Comparison of ENCODE assay signal across 19 cellular contexts in the genomic region with DNA sequence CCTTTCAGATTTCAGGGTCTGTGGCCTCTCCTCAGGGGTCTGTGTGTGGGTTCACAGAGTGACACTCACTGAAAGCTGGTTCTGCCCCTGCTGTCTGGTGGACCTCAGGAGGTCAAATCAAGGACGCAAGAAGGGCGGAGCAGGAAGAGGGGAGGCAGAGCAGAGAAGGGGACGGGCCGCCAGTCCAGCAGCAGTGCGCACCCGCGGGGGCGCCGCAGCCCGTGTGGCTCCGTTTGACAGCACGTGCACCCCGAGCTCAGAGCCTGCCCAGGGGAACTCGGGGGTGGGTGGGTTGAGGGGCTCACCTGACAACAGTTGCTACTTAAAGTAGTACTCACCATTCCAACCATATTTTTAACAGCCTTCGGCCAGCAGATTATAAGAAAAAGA.
DNase-seq lines count a peak whose midpoint lies in the region; ATAC-seq and TF ChIP-seq lines count a peak whose summit lies in the region.
"Had no signal": no experiment of that assay in that cellular context is flagged by ENCODE, and none has a peak within 500 bp of the region (broad histone marks: within the 10 kb centered on the region; RNA-seq: fewer than 3 reads in every experiment).

No MANE protein-coding gene starts in this region.

- no peaks in the 10 kb centered on the region for H3K9me3 Mint-ChIP-seq in activated T-helper 1 cell treated with anti-CD3 and anti-CD28 coated beads, Interleukin-12 subunit alpha, Interleukin-12 subunit beta, Interleukin-2, Interleukin-4 antibody, amounts not matched to agents 30 ng/mL and 10 ng/mL and 1 ng/mL, durations not matched to agents 14 hours and 24 hours and 36 hours
- H3K9me3 Mint-ChIP-seq: activated naive CD4-positive, alpha-beta T cell treated with anti-CD3 and anti-CD28 coated beads for 36 hours; effector memory CD8-positive, alpha-beta T cell; nephron progenitor cell; type B pancreatic cell had no signal

- ATAC-seq in heart right ventricle (peak in 4 of 8 donors; percentile 11 to 26 (median 20)), gastrocnemius medialis (no peak), HG03342 (IDR thresholded peaks at IDR 0.05; ENCODE audit: unreplicated experiment) (no peak), GM21529 (IDR thresholded peaks at IDR 0.05; ENCODE audit: unreplicated experiment) (no peak)
- ATAC-seq: effector memory CD8-positive, alpha-beta T cell had no signal

- H3K27me3 ChIP-seq in BLaER1 (no peaks in the 10 kb centered on the region), heart right ventricle (no peaks in the 10 kb centered on the region), gastrocnemius medialis (no peaks in the 10 kb centered on the region)
- H3K27me3 ChIP-seq: breast epithelium, foreskin keratinocyte had no signal

- TF ChIP-seq POLR2A in gastrocnemius medialis (IDR thresholded peaks at IDR 0.05), result no peak

- H3K4me1 ChIP-seq in BLaER1 (peaks cover 34% of the 10 kb centered on the region), heart right ventricle (peaks cover 0 to 31% (median 17%) of the 10 kb centered on the region in 9 donors), gastrocnemius medialis (peaks cover 9 to 12% of the 10 kb centered on the region in 2 donors)
- H3K4me1 ChIP-seq: breast epithelium, foreskin keratinocyte had no signal

- H3K9me3 ChIP-seq in BLaER1 (no peaks in the 10 kb centered on the region), heart right ventricle (no peaks in the 10 kb centered on the region), gastrocnemius medialis (no peaks in the 10 kb centered on the region)
- H3K9me3 ChIP-seq: breast epithelium had no signal

- no peak overlapping the region for H3K4me3 ChIP-seq in BLaER1
- peak overlapping the region in 5 of 10 donors; percentile 0 to 27 (median 11) for H3K4me3 ChIP-seq in heart right ventricle
- no peak overlapping the region for H3K4me3 ChIP-seq in gastrocnemius medialis
- H3K4me3 ChIP-seq: breast epithelium had no signal

- in situ Hi-C loops in gastrocnemius medialis (cut with MboI; ENCODE audit: low sequenced_read_pairs in 4 of 4), result no loop called here

- H3K9ac ChIP-seq in BLaER1, result no peak overlapping the region

- intact Hi-C loops in activated T-helper 1 cell treated with anti-CD3 and anti-CD28 coated beads, Interleukin-12 subunit alpha, Interleukin-12 subunit beta, Interleukin-2, Interleukin-4 antibody, amounts not matched to agents 30 ng/mL and 10 ng/mL and 1 ng/mL, durations not matched to agents 14 hours and 24 hours and 36 hours (cut with micrococcal nuclease), result no loop called here
- intact Hi-C loops in heart right ventricle (cut with DNase I), result loop anchor here in 4 of 10 donors (5.0 kb wide), 2 partner anchors 73 to 103 kb away; partner anchors contain the start of gene PITPNB (in 3 of the 4)
- intact Hi-C loops in gastrocnemius medialis (cut with DNase I; ENCODE audit: low total_unique reads), result loop anchor here (5.0 kb wide), 1 partner anchor 68 kb away; no protein-coding TSS in a partner anchor

- peak overlapping the region; percentile 70 for H3K27ac Mint-ChIP-seq in activated T-helper 1 cell treated with anti-CD3 and anti-CD28 coated beads, Interleukin-12 subunit alpha, Interleukin-12 subunit beta, Interleukin-2, Interleukin-4 antibody, amounts not matched to agents 30 ng/mL and 10 ng/mL and 1 ng/mL, durations not matched to agents 14 hours and 24 hours and 36 hours
- H3K27ac Mint-ChIP-seq: activated naive CD4-positive, alpha-beta T cell treated with anti-CD3 and anti-CD28 coated beads for 36 hours; effector memory CD8-positive, alpha-beta T cell; nephron progenitor cell; type B pancreatic cell had no signal

- H3K4me3 Mint-ChIP-seq in activated T-helper 1 cell treated with anti-CD3 and anti-CD28 coated beads, Interleukin-12 subunit alpha, Interleukin-12 subunit beta, Interleukin-2, Interleukin-4 antibody, amounts not matched to agents 30 ng/mL and 10 ng/mL and 1 ng/mL, durations not matched to agents 14 hours and 24 hours and 36 hours, result no peak overlapping the region
- H3K4me3 Mint-ChIP-seq: activated naive CD4-positive, alpha-beta T cell treated with anti-CD3 and anti-CD28 coated beads for 36 hours; effector memory CD8-positive, alpha-beta T cell; nephron progenitor cell; type B pancreatic cell had no signal

- 67 to 84% methylated on average over 15 of the region's 15 CpGs for WGBS in heart right ventricle, 2 donors

- no peak for DNase-seq in activated T-helper 1 cell treated with anti-CD3 and anti-CD28 coated beads, Interleukin-12 subunit alpha, Interleukin-12 subunit beta, Interleukin-2, Interleukin-4 antibody, amounts not matched to agents 30 ng/mL and 10 ng/mL and 1 ng/mL, durations not matched to agents 14 hours and 24 hours and 36 hours (ENCODE audit: low spot score)
- DNase-seq in heart right ventricle (no peak), gastrocnemius medialis (no peak), pons (ENCODE audit: low spot score) (no peak)
- no peak for DNase-seq in stimulated activated CD4-positive, alpha-beta T cell treated with anti-CD3 and anti-CD28 coated beads, Interleukin-12 subunit alpha, Interleukin-12 subunit beta, amount 100 ng/mL, for 4 hours
- DNase-seq: activated naive CD4-positive, alpha-beta T cell treated with anti-CD3 and anti-CD28 coated beads for 36 hours; effector memory CD8-positive, alpha-beta T cell; foreskin keratinocyte; GF-D8; MM.1S; NCI-H2029; NCI-H526 treated with DMSO at 0.1 percent for 48 hours; stimulated activated CD4-positive, alpha-beta T cell treated with anti-CD3 and anti-CD28 coated beads, Interleukin-2, amount 100 ng/mL, for 48 hours had no signal

- H3K27ac ChIP-seq in BLaER1 (no peak overlapping the region), heart right ventricle (peak overlapping the region in 9 of 10 donors; percentile 19 to 73 (median 50)), gastrocnemius medialis (peak overlapping the region; percentile 61 to 75 (median 72))
- H3K27ac ChIP-seq: foreskin keratinocyte had no signal

- no peaks in the 10 kb centered on the region for H3K27me3 Mint-ChIP-seq in activated T-helper 1 cell treated with anti-CD3 and anti-CD28 coated beads, Interleukin-12 subunit alpha, Interleukin-12 subunit beta, Interleukin-2, Interleukin-4 antibody, amounts not matched to agents 30 ng/mL and 10 ng/mL and 1 ng/mL, durations not matched to agents 14 hours and 24 hours and 36 hours (ENCODE audit: insufficient read depth)
- H3K27me3 Mint-ChIP-seq: effector memory CD8-positive, alpha-beta T cell; type B pancreatic cell had no signal

- peak overlapping the region; percentile 31; the same call in 1 of the 2 replicates for H3K4me2 ChIP-seq in BLaER1

- H3K4me1 Mint-ChIP-seq in activated T-helper 1 cell treated with anti-CD3 and anti-CD28 coated beads, Interleukin-12 subunit alpha, Interleukin-12 subunit beta, Interleukin-2, Interleukin-4 antibody, amounts not matched to agents 30 ng/mL and 10 ng/mL and 1 ng/mL, durations not matched to agents 14 hours and 24 hours and 36 hours (ENCODE audit: low read depth), result no peaks in the 10 kb centered on the region

- H3K36me3 Mint-ChIP-seq in activated T-helper 1 cell treated with anti-CD3 and anti-CD28 coated beads, Interleukin-12 subunit alpha, Interleukin-12 subunit beta, Interleukin-2, Interleukin-4 antibody, amounts not matched to agents 30 ng/mL and 10 ng/mL and 1 ng/mL, durations not matched to agents 14 hours and 24 hours and 36 hours (ENCODE audit: low read depth), result no peaks in the 10 kb centered on the region

- H4K20me1 ChIP-seq in BLaER1, result no peaks in the 10 kb centered on the region

- H3K36me3 ChIP-seq in BLaER1 (no peaks in the 10 kb centered on the region), heart right ventricle (peaks cover 0 to 92% (median 19%) of the 10 kb centered on the region in 9 donors), gastrocnemius medialis (no peaks in the 10 kb centered on the region)

- TF ChIP-seq CTCF in heart right ventricle (IDR thresholded peaks at IDR 0.05) (no peak), gastrocnemius medialis (IDR thresholded peaks at IDR 0.05 in 4 of 5, conservative IDR thresholded peaks at IDR 0.05 in 1 of 5) (no peak)
